Comparison of ENCODE assay signal across 10 cellular contexts in genomic region chr12:41189395-41190251, GRCh38. TPM values are rescaled to one million over a fixed set of nuclear protein-coding genes. Genes with fewer than 3 reads are reported as not detected.
DNase-seq lines count a peak whose midpoint lies in the region; ATAC-seq and TF ChIP-seq lines count a peak whose summit lies in the region.
"Had no signal": no experiment of that assay in that cellular context is flagged by ENCODE, and none has a peak within 500 bp of the region (broad histone marks: within the 10 kb centered on the region; RNA-seq: fewer than 3 reads in every experiment).

No MANE protein-coding gene starts in this region.

- no peaks in the 10 kb centered on the region for H3K9me2 ChIP-seq in PC-3 (replicated peaks; ENCODE audit: low read length)

- intact Hi-C loops in PC-3 (cut with micrococcal nuclease) (loop anchor here (5.0 kb wide), 1 partner anchor 833 kb away; no protein-coding TSS in a partner anchor), left cardiac atrium (cut with DNase I) (no loop called here)

- no peak overlapping the region for H3K27ac Mint-ChIP-seq in progenitor cell of endocrine pancreas

- POLR2A ChIA-PET in PC-3 (lab: Charles Lee; ENCODE audit: unreplicated experiment): no interaction called here

- H3K4me3 ChIP-seq in PC-3 (ENCODE audit: low read length): no peak overlapping the region
- H3K4me3 ChIP-seq: pancreas had no signal

- H3K79me2 ChIP-seq in PC-3 (ENCODE audit: low read length): no peaks in the 10 kb centered on the region

- BruUV-seq in PC-3 (replicated peaks; lab: Mats Ljungman, UMichigan): no TSS peak

- DNase-seq in DMS79 (lab: John Stamatoyannopoulos, UW) (peak; percentile 18), PC-3 (no peak), left cardiac atrium (no peak), progenitor cell of endocrine pancreas (ENCODE audit: low spot score, unreplicated experiment) (no peak), RKO (ENCODE audit: low spot score) (no peak)

- no peaks in the 10 kb centered on the region for H3K9me3 Mint-ChIP-seq in progenitor cell of endocrine pancreas (ENCODE audit: low read depth)

- no peak overlapping the region for H3K27ac ChIP-seq in PC-3 (ENCODE audit: low read length)
- H3K27ac ChIP-seq: pancreas had no signal

- 0 out of 2 replicates have a peak overlapping the region, but pooled peaks have one; percentile 15 for H2AFZ ChIP-seq in PC-3 (ENCODE audit: low read length)

- H3K9me3 ChIP-seq in PC-3 (ENCODE audit: low read length): no peaks in the 10 kb centered on the region
- H3K9me3 ChIP-seq: pancreas had no signal

- H3K4me1 Mint-ChIP-seq in progenitor cell of endocrine pancreas (ENCODE audit: low read depth): peaks cover 6% of the 10 kb centered on the region

- H3K9ac ChIP-seq in PC-3 (ENCODE audit: low read length): no peak overlapping the region

- H3K4me1 ChIP-seq in PC-3 (ENCODE audit: insufficient read depth, low read length): no peaks in the 10 kb centered on the region
- H3K4me1 ChIP-seq: pancreas had no signal

- TF ChIP-seq CTCF in PC-3 (conservative IDR thresholded peaks at IDR 0.05; ENCODE audit: low read depth, low read length): no peak
- TF ChIP-seq CTCF in progenitor cell of endocrine pancreas (IDR thresholded peaks at IDR 0.05; ENCODE audit: unreplicated experiment): no peak

- H3K4me3 Mint-ChIP-seq in progenitor cell of endocrine pancreas (ENCODE audit: low read depth): peak overlapping the region; percentile 57

- H3F3A ChIP-seq in PC-3 (ENCODE audit: low read length, unreplicated experiment): no peaks in the 10 kb centered on the region

- no peaks in the 10 kb centered on the region for H4K20me1 ChIP-seq in PC-3 (ENCODE audit: low read length)

- H3K27me3 ChIP-seq in PC-3 (ENCODE audit: low read length): peaks cover 54% of the 10 kb centered on the region

- H3K4me2 ChIP-seq in PC-3 (ENCODE audit: low read length): no peak overlapping the region

- H3K36me3 ChIP-seq in PC-3 (ENCODE audit: low read depth, low read length): no peaks in the 10 kb centered on the region
- H3K36me3 ChIP-seq: pancreas had no signal

- H3K27me3 Mint-ChIP-seq in progenitor cell of endocrine pancreas: peaks cover 50% of the 10 kb centered on the region

- ATAC-seq in PC-3 (no peak), left cardiac atrium (peak; percentile 65 to 78), HG02981 (IDR thresholded peaks at IDR 0.05; ENCODE audit: unreplicated experiment) (no peak), GM21825 (IDR thresholded peaks at IDR 0.05; ENCODE audit: unreplicated experiment) (no peak), GM19023 (IDR thresholded peaks at IDR 0.05; ENCODE audit: unreplicated experiment) (no peak)

- CTCF ChIA-PET in PC-3 (lab: Charles Lee): no interaction called here

- H3K36me3 Mint-ChIP-seq in progenitor cell of endocrine pancreas (ENCODE audit: insufficient read depth): no peaks in the 10 kb centered on the region

RNA-seq across cellular contexts. Expression of gene PDZRN4, which starts 1.5 kb away (rescaled TPM):
- total RNA-seq in PC-3 (2014; rRNA removed) (not detected in 2 replicates), left cardiac atrium (under 1 TPM; 0.34 to 0.50 TPM), progenitor cell of endocrine pancreas (0.11 and 0.12 TPM in 2 replicates)
- total RNA-seq: activated CD8-positive, alpha-beta memory T cell treated with anti-CD3 and anti-CD28 coated beads for 36 hours had no signal

Comparison
In these comparisons a context has a peak if more than half of its experiments do, and no peak if none do; other contexts are left out.
1. ATAC-seq: peak in left cardiac atrium (2 of 2); none in PC-3 (single experiment), HG02981 (single experiment), GM21825 (single experiment) and GM19023 (single experiment).